8 cellular contexts compared by ENCODE assay signal in genomic region chr20:43508106-43508505, GRCh38. TPM values are rescaled to one million over a fixed set of nuclear protein-coding genes. Genes with fewer than 3 reads are reported as not detected.
DNase-seq lines count a peak whose midpoint lies in the region; ATAC-seq, FAIRE-seq and TF ChIP-seq lines count a peak whose summit lies in the region.

No MANE protein-coding gene starts in this region.

- no peak overlapping the region for H3K27ac ChIP-seq in CD8-positive, alpha-beta memory T cell (ENCODE audit: low read depth, low read length)
- H3K27ac ChIP-seq in SJCRH30 (no peak overlapping the region), esophagus squamous epithelium (peak overlapping the region in 3 of 4 donors; percentile 49 to 68 (median 52)), ovary (no peak overlapping the region)

- no peaks in the 10 kb centered on the region for H3K9me3 ChIP-seq in CD8-positive, alpha-beta memory T cell (ENCODE audit: low read length)
- H3K9me3 ChIP-seq in SJCRH30 (replicated peaks) (0 out of 2 replicates have a peak, but pooled peaks cover 4% of the 10 kb centered on the region), esophagus squamous epithelium (no peaks in the 10 kb centered on the region), ovary (no peaks in the 10 kb centered on the region)

- TF ChIP-seq POLR2A in esophagus squamous epithelium (IDR thresholded peaks at IDR 0.05) (no peak), ovary (IDR thresholded peaks at IDR 0.05) (no peak), GM12891 (IDR thresholded peaks at IDR 0.05; ENCODE audit: low read depth, low read length) (no peak)

- intact Hi-C loops in esophagus squamous epithelium (cut with DNase I) (no loop called here), ovary (cut with DNase I) (no loop called here)

- DNase-seq in CD8-positive, alpha-beta memory T cell, result no peak
- DNase-seq in SJCRH30 (no peak), esophagus squamous epithelium (lab: John Stamatoyannopoulos, UW) (no peak), ovary (no peak), GM12891 (ENCODE audit: insufficient read length, low spot score) (no peak), NCI-H2171 treated with DMSO at 0.1 percent for 48 hours (lab: John Stamatoyannopoulos, UW) (no peak), NCI-H1417 (lab: John Stamatoyannopoulos, UW) (no peak)

- H3K4me3 ChIP-seq in CD8-positive, alpha-beta memory T cell (ENCODE audit: low read length), result peak overlapping the region; percentile 32
- H3K4me3 ChIP-seq in SJCRH30, result peak overlapping the region; percentile 47; the same call in 1 of the 2 replicates
- peak overlapping the region; percentile 53 to 85 (median 79) for H3K4me3 ChIP-seq in esophagus squamous epithelium
- H3K4me3 ChIP-seq in ovary, result peak overlapping the region; percentile 36

- peaks cover 6% of the 10 kb centered on the region for H3K27me3 ChIP-seq in CD8-positive, alpha-beta memory T cell (ENCODE audit: insufficient read depth, low read length, poor library complexity, severe bottlenecking)
- H3K27me3 ChIP-seq in SJCRH30 (peaks cover 5% of the 10 kb centered on the region), esophagus squamous epithelium (peaks cover 0 to 41% (median 0%) of the 10 kb centered on the region in 4 donors), ovary (no peaks in the 10 kb centered on the region)

- POLR2A ChIA-PET in CD8-positive, alpha-beta memory T cell (lab: Charles Lee), result no interaction called here

- H3K27ac Mint-ChIP-seq in CD8-positive, alpha-beta memory T cell, result peak overlapping the region in 1 of 8 donors; percentile 27

- WGBS in esophagus squamous epithelium, 2 donors, result 3 to 13% methylated on average over 13 to 19 of the region's 22 CpGs
- WGBS in ovary, 3 donors, result 5 to 10% (median 7%) methylated on average over 22 of the region's 22 CpGs

- no peaks in the 10 kb centered on the region for H3K36me3 ChIP-seq in CD8-positive, alpha-beta memory T cell (ENCODE audit: insufficient read depth, low read length)
- no peaks in the 10 kb centered on the region for H3K36me3 ChIP-seq in SJCRH30
- no peaks in the 10 kb centered on the region for H3K36me3 ChIP-seq in esophagus squamous epithelium
- no peaks in the 10 kb centered on the region for H3K36me3 ChIP-seq in ovary

- no peak for FAIRE-seq in GM12891 (lab: Jason Lieb, UNC)

- TF ChIP-seq CTCF in esophagus squamous epithelium (IDR thresholded peaks at IDR 0.05) (no peak), ovary (IDR thresholded peaks at IDR 0.05) (no peak)

- H3K4me1 Mint-ChIP-seq in CD8-positive, alpha-beta memory T cell, result peaks cover 0 to 10% (median 5%) of the 10 kb centered on the region in 3 donors

- CTCF ChIA-PET in CD8-positive, alpha-beta memory T cell (lab: Charles Lee), result no interaction called here

- TF ChIP-seq EP300 in ovary (IDR thresholded peaks at IDR 0.05), result no peak

- no peaks in the 10 kb centered on the region for H3K36me3 Mint-ChIP-seq in CD8-positive, alpha-beta memory T cell

- peaks cover 0 to 2% (median 0%) of the 10 kb centered on the region in 5 donors for H3K9me3 Mint-ChIP-seq in CD8-positive, alpha-beta memory T cell

- H3K4me3 Mint-ChIP-seq in CD8-positive, alpha-beta memory T cell, result peak overlapping the region; percentile 40 to 76 (median 72)

- peaks cover 4% of the 10 kb centered on the region for H3K4me1 ChIP-seq in CD8-positive, alpha-beta memory T cell (ENCODE audit: insufficient read depth, low read length)
- H3K4me1 ChIP-seq in SJCRH30 (no peaks in the 10 kb centered on the region), esophagus squamous epithelium (peaks cover 1 to 22% (median 12%) of the 10 kb centered on the region in 3 donors), ovary (ENCODE audit: insufficient read depth) (peaks cover 3% of the 10 kb centered on the region)

- ATAC-seq in HG02588 (IDR thresholded peaks at IDR 0.05; ENCODE audit: unreplicated experiment), result no peak

- H3K27me3 Mint-ChIP-seq in CD8-positive, alpha-beta memory T cell, result peaks cover 21 to 38% of the 10 kb centered on the region in 2 donors

TF ChIP-seq in GM12891, 5 proteins besides CTCF, POLR2A, EP300 and RAD21:
- TF ChIP-seq TAF1 (IDR thresholded peaks at IDR 0.05; ENCODE audit: low read depth, low read length) (no peak), SPI1 (IDR thresholded peaks at IDR 0.05; ENCODE audit: low read depth, low read length) (no peak), POU2F2 (IDR thresholded peaks at IDR 0.05; ENCODE audit: low read depth, low read length) (no peak), POLR2AphosphoS5 (IDR thresholded peaks at IDR 0.05; ENCODE audit: low read depth, low read length) (no peak), PAX5 (IDR thresholded peaks at IDR 0.05; ENCODE audit: insufficient read depth, low read length, severe bottlenecking) (no peak)

RNA-seq across cellular contexts. Expression of gene L3MBTL1, which starts 0.6 kb away (rescaled TPM):
- total RNA-seq in CD8-positive, alpha-beta memory T cell, result 1 to 10 TPM; 4.6 to 5.2 TPM
- polyA plus RNA-seq in CD8-positive, alpha-beta memory T cell, result 1.8 TPM
- total RNA-seq in SJCRH30 (2014; rRNA removed; shearing (Covaris generic)), result 3.4 and 6.5 TPM in 2 replicates
- total RNA-seq in esophagus squamous epithelium (10 to 100 TPM in 1 of 4 donors, 1 to 10 TPM in 3; 3.5 to 31.7 (median 7.9) TPM), ovary (10 to 100 TPM; 14.1 to 22.9 (median 19.0) TPM)
- polyA plus RNA-seq in ovary, result 1 to 10 TPM; 8.0 to 8.3 TPM
- polyA plus RNA-seq in GM12891 (2012; ENCODE audit: low read depth, missing spikeins), result 2.8 TPM

RNA-seq across cellular contexts. Expression of gene SRSF6, which starts 50.4 kb away (rescaled TPM):
- 100 to 1,000 TPM; 203 to 207 TPM for total RNA-seq in CD8-positive, alpha-beta memory T cell
- 40.3 TPM for polyA plus RNA-seq in CD8-positive, alpha-beta memory T cell
- 124 and 149 TPM in 2 replicates for total RNA-seq in SJCRH30 (2014; rRNA removed; shearing (Covaris generic))
- 10 to 100 TPM; 52.7 to 74.2 (median 53.4) TPM for total RNA-seq in esophagus squamous epithelium
- total RNA-seq in ovary, result 100 to 1,000 TPM in 5 of 7 donors, 10 to 100 TPM in 2; 69.7 to 163 (median 122) TPM
- polyA plus RNA-seq in ovary, result 100 to 1,000 TPM in 1 of 2 donors, 10 to 100 TPM in 1; 99.4 to 132 TPM
- 115 TPM for polyA plus RNA-seq in GM12891 (2012; ENCODE audit: low read depth, missing spikeins)

RNA-seq across cellular contexts. Expression of gene SGK2, which starts 50.7 kb away (rescaled TPM):
- under 1 TPM; 0.11 to 0.24 TPM for total RNA-seq in CD8-positive, alpha-beta memory T cell
- not detected for polyA plus RNA-seq in CD8-positive, alpha-beta memory T cell
- total RNA-seq in SJCRH30 (2014; rRNA removed; shearing (Covaris generic)), result 0.23 and 0.67 TPM in 2 replicates
- total RNA-seq in esophagus squamous epithelium, result 1 to 10 TPM in 1 of 4 donors, under 1 TPM in 1, not detected in 2; 0.68 to 3.6 TPM
- 1 to 10 TPM; 1.6 to 4.5 (median 2.4) TPM for total RNA-seq in ovary
- 1 to 10 TPM; 1.2 to 1.3 TPM for polyA plus RNA-seq in ovary
- polyA plus RNA-seq in GM12891 (2012; ENCODE audit: low read depth, missing spikeins), result 0.21 TPM

Comparison
In these comparisons a context has a peak if more than half of its experiments do, and no peak if none do; other contexts are left out.
1. H3K27ac ChIP-seq: peak in esophagus squamous epithelium (3 of 4); none in CD8-positive, alpha-beta memory T cell (single experiment), SJCRH30 (single experiment) and ovary (0 of 2).
2. Peak in every context shown above with its lines, with median percentiles within 50 percentile points of each other: H3K4me3 ChIP-seq.